Comparison of ENCODE assay signal across 19 cellular contexts in genomic region chr1:155835548-155835947, GRCh38.
"Had no signal": no experiment of that assay in that cellular context is flagged by ENCODE, and none has a peak within 500 bp of the region (broad histone marks: within the 10 kb centered on the region; RNA-seq: fewer than 3 reads in every experiment).

No MANE protein-coding gene starts in this region.

- ATAC-seq: activated CD8-positive, alpha-beta T cell treated with anti-CD3 and anti-CD28 coated beads for 36 hours; activated T-cell treated with anti-CD3 and anti-CD28 coated beads, Interleukin-2, amount 50 U/mL, for 4 hours; body of pancreas; pancreas; stimulated activated effector memory CD8-positive, alpha-beta T cell treated with anti-CD3 and anti-CD28 coated beads, Interleukin-12 subunit alpha, Interleukin-12 subunit beta, amount 100 ng/mL, for 72 hours; T-cell had no signal

- H3K27ac Mint-ChIP-seq: activated CD8-positive, alpha-beta T cell treated with anti-CD3 and anti-CD28 coated beads for 36 hours; nephron had no signal

- H3K9me3 ChIP-seq: body of pancreas, pancreas, thyroid gland had no signal

- DNase-seq: activated CD4-positive, alpha-beta T cell treated with anti-CD3 and anti-CD28 coated beads for 1 hour; activated CD8-positive, alpha-beta T cell treated with anti-CD3 and anti-CD28 coated beads for 36 hours; activated effector memory CD4-positive, alpha-beta T cell treated with anti-CD3 and anti-CD28 coated beads, Interleukin-2, amount 50 U/mL, for 16 hours; activated T-cell treated with anti-CD3 and anti-CD28 coated beads, Interleukin-2, amount 50 U/mL, for 4 hours; amniotic stem cell; body of pancreas; central memory CD4-positive, alpha-beta T cell; effector CD4-positive, alpha-beta T cell; foreskin melanocyte; head of caudate nucleus; pancreas; stimulated activated CD4-positive, alpha-beta T cell treated with anti-CD3 and anti-CD28 coated beads, Interleukin-12 subunit alpha, Interleukin-12 subunit beta, amount 100 ng/mL, for 4 hours; T-cell; T1000; thyroid gland had no signal

- H3K9me3 Mint-ChIP-seq: activated CD8-positive, alpha-beta T cell treated with anti-CD3 and anti-CD28 coated beads for 36 hours; activated naive CD4-positive, alpha-beta T cell treated with anti-CD3 and anti-CD28 coated beads, Interleukin-2, amount 50 U/mL, for 24 hours; activated T-cell treated with anti-CD3 and anti-CD28 coated beads, Interleukin-2, amount 50 U/mL, for 4 hours; nephron; stimulated activated effector memory CD8-positive, alpha-beta T cell treated with anti-CD3 and anti-CD28 coated beads, Interleukin-12 subunit alpha, Interleukin-12 subunit beta, amount 100 ng/mL, for 72 hours; T-cell had no signal

- H3K4me1 Mint-ChIP-seq: nephron had no signal

- H3K27ac ChIP-seq: body of pancreas, coronary artery, pancreas, thyroid gland had no signal

- H3K4me3 ChIP-seq: body of pancreas, coronary artery, pancreas, thyroid gland had no signal

- H3K4me1 ChIP-seq: body of pancreas, pancreas had no signal

- H3K27me3 ChIP-seq: body of pancreas, pancreas, thyroid gland had no signal

- H3K4me3 Mint-ChIP-seq: activated CD8-positive, alpha-beta T cell treated with anti-CD3 and anti-CD28 coated beads for 36 hours; activated naive CD4-positive, alpha-beta T cell treated with anti-CD3 and anti-CD28 coated beads, Interleukin-2, amount 50 U/mL, for 24 hours; activated T-cell treated with anti-CD3 and anti-CD28 coated beads, Interleukin-2, amount 50 U/mL, for 4 hours; nephron had no signal

- H3K27me3 Mint-ChIP-seq: activated CD8-positive, alpha-beta T cell treated with anti-CD3 and anti-CD28 coated beads for 36 hours; activated naive CD4-positive, alpha-beta T cell treated with anti-CD3 and anti-CD28 coated beads, Interleukin-2, amount 50 U/mL, for 24 hours; T-cell had no signal

- H3K36me3 ChIP-seq: pancreas, thyroid gland had no signal
